In the genomic region with DNA sequence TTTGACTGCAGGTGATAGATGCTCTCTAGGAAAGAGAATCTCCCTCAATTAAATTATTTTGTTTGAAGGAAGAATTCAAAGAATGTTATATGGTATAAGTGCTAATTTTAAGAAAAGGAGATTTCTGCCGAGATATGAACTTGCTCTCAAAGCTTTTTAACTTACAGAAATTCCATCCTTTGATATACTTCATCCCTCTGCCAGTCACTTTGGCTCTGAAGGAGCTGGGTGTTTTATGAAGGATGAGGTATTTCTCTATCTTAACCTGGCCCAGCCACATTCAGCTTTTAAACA, we compare ENCODE assay signal across 13 cellular contexts.
"Had no signal": no experiment of that assay in that cellular context is flagged by ENCODE, and none has a peak within 500 bp of the region (broad histone marks: within the 10 kb centered on the region; RNA-seq: fewer than 3 reads in every experiment).

No MANE protein-coding gene starts in this region.

- H3K36me3 ChIP-seq: ovary had no signal

- H3K9me3 ChIP-seq: ovary, right atrium auricular region, stomach had no signal

- H3K27ac ChIP-seq: foreskin keratinocyte, ovary, right atrium auricular region, stomach had no signal

- H3K4me3 Mint-ChIP-seq: naive thymus-derived CD4-positive, alpha-beta T cell had no signal

- DNase-seq: erythroblast; foreskin keratinocyte; left colon; mesendoderm; naive thymus-derived CD4-positive, alpha-beta T cell; ovary; small intestine; stimulated activated CD4-positive, alpha-beta T cell treated with anti-CD3 and anti-CD28 coated beads, Interleukin-12 subunit alpha, Interleukin-12 subunit beta, amount 100 ng/mL, for 4 hours; stimulated activated naive CD4-positive, alpha-beta T cell; stomach; substantia nigra; trophoblast cell had no signal

- H3K27me3 Mint-ChIP-seq: naive thymus-derived CD4-positive, alpha-beta T cell had no signal

- H3K4me1 ChIP-seq: foreskin keratinocyte had no signal

- ATAC-seq: foreskin keratinocyte; left colon; naive thymus-derived CD4-positive, alpha-beta T cell had no signal

- H3K27ac Mint-ChIP-seq: naive thymus-derived CD4-positive, alpha-beta T cell had no signal

- H3K4me3 ChIP-seq: ovary, right atrium auricular region, stomach had no signal

- H3K9me3 Mint-ChIP-seq: naive thymus-derived CD4-positive, alpha-beta T cell had no signal

- H3K27me3 ChIP-seq: foreskin keratinocyte, ovary, right atrium auricular region, stomach had no signal
